In the genomic region with DNA sequence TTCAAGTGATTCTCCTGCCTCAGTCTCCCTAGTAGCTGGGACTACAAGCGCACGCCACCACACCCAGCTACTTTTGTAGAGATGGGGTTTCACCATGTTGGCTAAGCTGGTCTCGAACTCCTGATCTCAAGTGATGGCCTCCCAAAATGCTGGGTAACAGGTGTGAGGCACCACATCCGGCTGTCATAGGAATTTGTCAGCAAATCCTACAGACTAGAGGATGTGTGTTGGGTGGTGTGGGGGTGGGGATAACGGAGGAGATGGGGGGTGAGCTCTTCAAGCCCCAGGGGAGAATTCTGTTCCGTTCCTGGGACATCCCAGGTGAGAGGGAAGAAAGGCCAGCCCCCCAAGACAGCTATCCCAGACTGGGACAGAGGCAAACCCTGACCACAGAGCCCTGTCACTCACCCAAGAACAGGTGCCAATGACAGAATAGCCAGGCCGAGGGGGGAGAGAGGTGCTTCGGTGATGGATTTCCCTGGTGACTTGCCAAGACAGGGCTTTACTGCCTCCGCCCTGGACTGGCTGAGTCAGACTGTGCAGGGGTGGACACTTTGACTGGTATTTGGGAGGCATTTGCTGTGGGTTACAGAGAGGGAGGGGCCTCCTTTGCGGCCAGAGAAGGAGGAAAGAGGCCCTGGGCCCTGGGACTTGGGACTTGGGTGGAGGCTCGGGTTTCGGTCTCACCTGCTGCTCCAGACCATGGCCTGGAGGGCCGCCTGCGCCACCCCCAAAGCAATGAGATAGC, we compare ENCODE assay signal across 12 cellular contexts. TPM values are rescaled to one million over a fixed set of nuclear protein-coding genes. Genes with fewer than 3 reads are reported as not detected.
DNase-seq lines count a peak whose midpoint lies in the region; ATAC-seq, FAIRE-seq and TF ChIP-seq lines count a peak whose summit lies in the region.
"Had no signal": no experiment of that assay in that cellular context is flagged by ENCODE, and none has a peak within 500 bp of the region (broad histone marks: within the 10 kb centered on the region; RNA-seq: fewer than 3 reads in every experiment).

No MANE protein-coding gene starts in this region.

- no peak overlapping the region for H3K4me3 ChIP-seq in fibroblast of villous mesenchyme (ENCODE audit: low read depth, low read length)
- H3K4me3 ChIP-seq in effector memory CD4-positive, alpha-beta T cell (ENCODE audit: insufficient read depth, low read depth, low read length, poor library complexity, severe bottlenecking): no peak overlapping the region

- no peaks in the 10 kb centered on the region for H3K36me3 ChIP-seq in effector memory CD4-positive, alpha-beta T cell (ENCODE audit: control insufficient read depth, insufficient read depth, low read length)

- peaks cover 19% of the 10 kb centered on the region for H3K27me3 ChIP-seq in effector memory CD4-positive, alpha-beta T cell (replicated peaks; ENCODE audit: control insufficient read depth, insufficient read depth, low read length, poor library complexity, severe bottlenecking)

- TF ChIP-seq CTCF in fibroblast of villous mesenchyme (IDR thresholded peaks at IDR 0.05; ENCODE audit: insufficient read depth, low read depth, low read length): no peak

- ATAC-seq in left cardiac atrium: peak in 1 of 2 donors; percentile 76
- ATAC-seq in Right ventricle myocardium inferior: no peak
- no peak for ATAC-seq in stimulated activated naive CD8-positive, alpha-beta T cell treated with anti-CD3 and anti-CD28 coated beads, Interleukin-15, Interleukin-2, amounts not matched to agents 100 U/mL and 50 U/mL, for 24 hours
- ATAC-seq in HG02571 (IDR thresholded peaks at IDR 0.05; ENCODE audit: unreplicated experiment): no peak

- peaks cover 11% of the 10 kb centered on the region for H3K4me1 ChIP-seq in effector memory CD4-positive, alpha-beta T cell (ENCODE audit: control insufficient read depth, insufficient read depth, low read length, poor library complexity, severe bottlenecking)

- no peaks in the 10 kb centered on the region for H3K9me3 ChIP-seq in effector memory CD4-positive, alpha-beta T cell (ENCODE audit: control insufficient read depth, low read length)

- peak; percentile 88 for FAIRE-seq in urothelium cell line (lab: Jason Lieb, UNC)
- FAIRE-seq: endometrium had no signal

- intact Hi-C loops in left cardiac atrium (cut with DNase I): no loop called here
- intact Hi-C loops in Right ventricle myocardium inferior (cut with DNase I): no loop called here

- DNase-seq in left cardiac atrium (peak; percentile 41), Right ventricle myocardium inferior (ENCODE audit: missing footprints) (no peak), RPMI7951 (ENCODE audit: low read depth) (peak; percentile 80), fibroblast of villous mesenchyme (ENCODE audit: low read depth) (peak; percentile 26), urothelium cell line (ENCODE audit: low spot score) (peak; percentile 95)
- DNase-seq in effector memory CD4-positive, alpha-beta T cell: no peak
- no peak for DNase-seq in stimulated activated naive CD8-positive, alpha-beta T cell treated with anti-CD3 and anti-CD28 coated beads, Interleukin-15, Interleukin-2, amounts not matched to agents 100 U/mL and 50 U/mL, for 24 hours
- DNase-seq: activated T-cell treated with anti-CD3 and anti-CD28 coated beads for 4 hours, nephron progenitor cell had no signal

- no peak overlapping the region for H3K27ac ChIP-seq in effector memory CD4-positive, alpha-beta T cell (ENCODE audit: insufficient read depth, low read length, poor library complexity, severe bottlenecking)
- H3K27ac ChIP-seq: C4-2B had no signal

RNA-seq across cellular contexts. Expression of a gene that starts 4.7 kb away (rescaled TPM):
- 1 to 10 TPM; 2.2 to 3.7 TPM for total RNA-seq in left cardiac atrium
- 1.9 TPM for total RNA-seq in Right ventricle myocardium inferior
- total RNA-seq in RPMI7951 (2014; rRNA removed; shearing (Covaris generic)): 8.5 and 12.3 TPM in 2 replicates
- 1.3 and 2.2 TPM in 2 replicates for total RNA-seq in fibroblast of villous mesenchyme

RNA-seq across cellular contexts. Expression of a gene that starts 8.0 kb away (rescaled TPM):
- total RNA-seq in left cardiac atrium (10 to 100 TPM; 33.9 to 41.1 TPM), Right ventricle myocardium inferior (47.8 TPM), fibroblast of villous mesenchyme (9.0 and 9.1 TPM in 2 replicates)
- 5.2 and 7.3 TPM in 2 replicates for total RNA-seq in RPMI7951 (2014; rRNA removed; shearing (Covaris generic))

RNA-seq across cellular contexts. Expression of a gene that starts 32.9 kb away (rescaled TPM):
- total RNA-seq in left cardiac atrium: under 1 TPM; 0.13 to 0.24 TPM
- 0.49 TPM for total RNA-seq in Right ventricle myocardium inferior
- total RNA-seq in RPMI7951 (2014; rRNA removed; shearing (Covaris generic)): not detected in 2 replicates
- not detected in 2 replicates for total RNA-seq in fibroblast of villous mesenchyme

RNA-seq across cellular contexts. Expression of a gene that starts 46.5 kb away (rescaled TPM):
- total RNA-seq in left cardiac atrium: 100 to 1,000 TPM; 117 to 193 TPM
- total RNA-seq in Right ventricle myocardium inferior: 140 TPM
- total RNA-seq in RPMI7951 (2014; rRNA removed; shearing (Covaris generic)): 22.3 and 31.0 TPM in 2 replicates
- 49.7 and 69.9 TPM in 2 replicates for total RNA-seq in fibroblast of villous mesenchyme

Comparison
In these comparisons a context has a peak if more than half of its experiments do, and no peak if none do; other contexts are left out.
1. DNase-seq: peak in left cardiac atrium (single experiment), RPMI7951 (single experiment), fibroblast of villous mesenchyme (single experiment) and urothelium cell line (single experiment); none in Right ventricle myocardium inferior (single experiment), effector memory CD4-positive, alpha-beta T cell (0 of 3) and stimulated activated naive CD8-positive, alpha-beta T cell treated with anti-CD3 and anti-CD28 coated beads, Interleukin-15, Interleukin-2, amounts not matched to agents 100 U/mL and 50 U/mL, for 24 hours (single experiment).